1 cellular context compared by ENCODE assay signal in genomic region chr20:41317536-41318270, GRCh38.
TF ChIP-seq lines count a peak whose summit lies in the region.

Gene ZHX3, minus strand, starts transcription at chr20:41317731. Its CDS starts 112,815 bp downstream, at chr20:41204916.

TF ChIP-seq in GM23338, 12 proteins besides CTCF, POLR2A, EP300 and RAD21:
- TF ChIP-seq CREB1 (CRISPR knock-in tag; IDR thresholded peaks at IDR 0.05; ENCODE audit: low read depth) (peak; percentile 47; the same call in 1 of the 2 replicates), POLR2AphosphoS5 (IDR thresholded peaks at IDR 0.05; ENCODE audit: low read depth) (peak; percentile 81), STAT1 (IDR thresholded peaks at IDR 0.05; ENCODE audit: unreplicated experiment) (no peak), EZH2 (IDR thresholded peaks at IDR 0.05; ENCODE audit: low read depth, unreplicated experiment) (no peak), NANOG (IDR thresholded peaks at IDR 0.05; ENCODE audit: borderline replicate concordance) (no peak), ZNF331 (CRISPR knock-in tag; IDR thresholded peaks at IDR 0.05; ENCODE audit: low read depth) (no peak), JUNB (IDR thresholded peaks at IDR 0.05; ENCODE audit: unreplicated experiment) (no peak), EZH2phosphoT487 (IDR thresholded peaks at IDR 0.05; ENCODE audit: unreplicated experiment) (no peak)
